18 cellular contexts compared by ENCODE assay signal in the genomic region with DNA sequence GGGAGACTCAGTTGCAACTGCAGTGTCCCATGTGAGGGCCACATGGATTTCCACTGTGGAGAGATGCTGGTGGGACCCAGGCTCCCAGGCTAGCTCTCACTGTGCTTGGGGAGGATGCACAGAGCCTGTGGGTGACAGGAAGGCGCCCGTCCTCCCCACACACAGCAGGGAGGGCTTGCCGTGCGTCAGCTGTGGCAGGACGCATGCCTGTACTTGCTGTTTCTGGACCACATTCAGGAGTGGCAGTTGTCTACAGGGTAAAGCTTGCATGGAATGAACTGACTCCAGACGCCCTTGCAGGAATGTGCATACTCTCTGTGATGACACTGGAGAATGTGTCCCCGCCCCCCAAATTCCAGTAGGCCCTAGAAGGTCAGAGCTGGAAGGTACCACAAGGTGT.
A peak's percentile ranks its signal among the peaks of the same experiment; 100 is the strongest.
DNase-seq lines count a peak whose midpoint lies in the region; ATAC-seq and TF ChIP-seq lines count a peak whose summit lies in the region.
"Had no signal": no experiment of that assay in that cellular context is flagged by ENCODE, and none has a peak within 500 bp of the region (broad histone marks: within the 10 kb centered on the region; RNA-seq: fewer than 3 reads in every experiment).

No MANE protein-coding gene starts in this region.

- intact Hi-C loops in activated T-helper 2 cell treated with anti-CD3 and anti-CD28 coated beads, Interferon-gamma antibody, Interleukin-2, Interleukin-4, amounts not matched to agents 10 μg/mL and 5 μg/mL and 100 μg/mL, durations not matched to agents 14 hours and 24 hours and 36 hours (cut with micrococcal nuclease), result no loop called here

- DNase-seq in GM04503 (ENCODE audit: low read depth) (peak; percentile 11), RWPE1 (ENCODE audit: low spot score) (peak; percentile 96), foreskin keratinocyte (peak; percentile 98 to 99), progenitor cell of endocrine pancreas (ENCODE audit: low spot score, unreplicated experiment) (no peak), G401 (ENCODE audit: low spot score) (no peak)
- DNase-seq in activated T-helper 2 cell treated with anti-CD3 and anti-CD28 coated beads, Interferon-gamma antibody, Interleukin-2, Interleukin-4, amounts not matched to agents 10 μg/mL and 5 μg/mL and 100 μg/mL, durations not matched to agents 14 hours and 24 hours and 36 hours (ENCODE audit: low spot score), result no peak
- DNase-seq: activated CD4-positive, alpha-beta T cell treated with anti-CD3 and anti-CD28 coated beads for 1 hour; C1 segment of cervical spinal cord; Karpas-422; kidney glomerular epithelial cell; mucosa of descending colon; SIG-M5 had no signal

- CTCF ChIA-PET in RWPE1 (lab: Yijun Ruan, JAX), result interaction anchor here (0.7 to 1.8 kb wide), 4 partner anchors 12 to 283 kb away, joined by 3 to 6 read pairs (median 5); no protein-coding TSS in a partner anchor

- no peaks in the 10 kb centered on the region for H3K36me3 Mint-ChIP-seq in progenitor cell of endocrine pancreas (ENCODE audit: insufficient read depth)
- H3K36me3 Mint-ChIP-seq in activated T-helper 2 cell treated with anti-CD3 and anti-CD28 coated beads, Interferon-gamma antibody, Interleukin-2, Interleukin-4, amounts not matched to agents 10 μg/mL and 5 μg/mL and 100 μg/mL, durations not matched to agents 14 hours and 24 hours and 36 hours (ENCODE audit: low read depth), result no peaks in the 10 kb centered on the region
- H3K36me3 Mint-ChIP-seq: stimulated activated memory B cell treated with anti-CD40 and anti-IgM and Interleukin-4, amounts not matched to agents 10 μg/mL and 1 μg/mL and 100 μg/mL, for 72 hours had no signal

- H3K4me3 Mint-ChIP-seq in progenitor cell of endocrine pancreas (ENCODE audit: low read depth), result no peak overlapping the region
- no peak overlapping the region for H3K4me3 Mint-ChIP-seq in activated T-helper 2 cell treated with anti-CD3 and anti-CD28 coated beads, Interferon-gamma antibody, Interleukin-2, Interleukin-4, amounts not matched to agents 10 μg/mL and 5 μg/mL and 100 μg/mL, durations not matched to agents 14 hours and 24 hours and 36 hours (ENCODE audit: low read depth)
- H3K4me3 Mint-ChIP-seq: stimulated activated memory B cell treated with anti-CD40 and anti-IgM and Interleukin-4, amounts not matched to agents 10 μg/mL and 1 μg/mL and 100 μg/mL, for 72 hours; T-helper 2 cell treated with Interferon-gamma antibody and Interleukin-4, amounts not matched to agents 5 μg/mL and 100 μg/mL, for 36 hours had no signal

- no peaks in the 10 kb centered on the region for H3K27me3 ChIP-seq in foreskin keratinocyte
- H3K27me3 ChIP-seq: ascending aorta, tibial nerve had no signal

- H3K4me1 ChIP-seq in foreskin keratinocyte, result peaks cover 23% of the 10 kb centered on the region
- H3K4me1 ChIP-seq: ascending aorta, tibial nerve had no signal

- H3K9me3 Mint-ChIP-seq in progenitor cell of endocrine pancreas (ENCODE audit: low read depth), result no peaks in the 10 kb centered on the region
- H3K9me3 Mint-ChIP-seq in activated T-helper 2 cell treated with anti-CD3 and anti-CD28 coated beads, Interferon-gamma antibody, Interleukin-2, Interleukin-4, amounts not matched to agents 10 μg/mL and 5 μg/mL and 100 μg/mL, durations not matched to agents 14 hours and 24 hours and 36 hours, result no peaks in the 10 kb centered on the region
- H3K9me3 Mint-ChIP-seq: stimulated activated memory B cell treated with anti-CD40 and anti-IgM and Interleukin-4, amounts not matched to agents 10 μg/mL and 1 μg/mL and 100 μg/mL, for 72 hours; T-helper 2 cell treated with Interferon-gamma antibody and Interleukin-4, amounts not matched to agents 5 μg/mL and 100 μg/mL, for 36 hours had no signal

- H3K27ac ChIP-seq in RWPE1, result peak overlapping the region; percentile 87
- peak overlapping the region; percentile 48 for H3K27ac ChIP-seq in foreskin keratinocyte
- H3K27ac ChIP-seq: ascending aorta had no signal

- H3K27me3 Mint-ChIP-seq in progenitor cell of endocrine pancreas, result peaks cover 7% of the 10 kb centered on the region
- H3K27me3 Mint-ChIP-seq in activated T-helper 2 cell treated with anti-CD3 and anti-CD28 coated beads, Interferon-gamma antibody, Interleukin-2, Interleukin-4, amounts not matched to agents 10 μg/mL and 5 μg/mL and 100 μg/mL, durations not matched to agents 14 hours and 24 hours and 36 hours (ENCODE audit: low read depth), result no peaks in the 10 kb centered on the region

- in situ Hi-C loops in G401 (cut with HindIII; ENCODE audit: low sequenced_read_pairs), result no loop called here

- H3K4me1 Mint-ChIP-seq in progenitor cell of endocrine pancreas (ENCODE audit: low read depth), result peaks cover 2% of the 10 kb centered on the region
- H3K4me1 Mint-ChIP-seq in activated T-helper 2 cell treated with anti-CD3 and anti-CD28 coated beads, Interferon-gamma antibody, Interleukin-2, Interleukin-4, amounts not matched to agents 10 μg/mL and 5 μg/mL and 100 μg/mL, durations not matched to agents 14 hours and 24 hours and 36 hours (ENCODE audit: low read depth), result peaks cover 4% of the 10 kb centered on the region
- H3K4me1 Mint-ChIP-seq: stimulated activated memory B cell treated with anti-CD40 and anti-IgM and Interleukin-4, amounts not matched to agents 10 μg/mL and 1 μg/mL and 100 μg/mL, for 72 hours had no signal

- ATAC-seq in foreskin keratinocyte (peak; percentile 88), SK-N-SH treated with all-trans-retinoic acid at 6 μM for 48 hours (no peak), HG03139 (IDR thresholded peaks at IDR 0.05; ENCODE audit: unreplicated experiment) (no peak)
- ATAC-seq: mucosa of descending colon; stimulated activated memory B cell treated with anti-CD40 and anti-IgM and Interleukin-4, amounts not matched to agents 10 μg/mL and 1 μg/mL and 100 μg/mL, for 72 hours had no signal

- POLR2A ChIA-PET in RWPE1 (lab: Yijun Ruan, JAX; ENCODE audit: low non-redundant PET), result no interaction called here

- no peak for TF ChIP-seq CTCF in RWPE1 (conservative IDR thresholded peaks at IDR 0.05; ENCODE audit: low read depth)
- no peak for TF ChIP-seq CTCF in foreskin keratinocyte (conservative IDR thresholded peaks at IDR 0.05)
- TF ChIP-seq CTCF in progenitor cell of endocrine pancreas (IDR thresholded peaks at IDR 0.05; ENCODE audit: unreplicated experiment), result no peak

- H3K27ac Mint-ChIP-seq in progenitor cell of endocrine pancreas, result peak overlapping the region; percentile 54
- H3K27ac Mint-ChIP-seq in activated T-helper 2 cell treated with anti-CD3 and anti-CD28 coated beads, Interferon-gamma antibody, Interleukin-2, Interleukin-4, amounts not matched to agents 10 μg/mL and 5 μg/mL and 100 μg/mL, durations not matched to agents 14 hours and 24 hours and 36 hours, result no peak overlapping the region
- H3K27ac Mint-ChIP-seq: stimulated activated memory B cell treated with anti-CD40 and anti-IgM and Interleukin-4, amounts not matched to agents 10 μg/mL and 1 μg/mL and 100 μg/mL, for 72 hours; T-helper 2 cell treated with Interferon-gamma antibody and Interleukin-4, amounts not matched to agents 5 μg/mL and 100 μg/mL, for 36 hours had no signal

TF ChIP-seq in SK-N-SH treated with all-trans-retinoic acid at 6 μM for 48 hours, 23 proteins besides CTCF, POLR2A, EP300 and RAD21:
- TF ChIP-seq ARNTL (CRISPR knock-in tag; IDR thresholded peaks at IDR 0.05; ENCODE audit: borderline replicate concordance, low read depth), result no peak
- TF ChIP-seq ZNF8 (CRISPR knock-in tag; IDR thresholded peaks at IDR 0.05), result no peak
- no peak for TF ChIP-seq BACH2 (CRISPR knock-in tag; IDR thresholded peaks at IDR 0.05; ENCODE audit: borderline replicate concordance)
- no peak for TF ChIP-seq RARB (CRISPR knock-in tag; IDR thresholded peaks at IDR 0.05)
- no peak for TF ChIP-seq TCF4 (CRISPR knock-in tag; IDR thresholded peaks at IDR 0.05; ENCODE audit: borderline replicate concordance)
- no peak for TF ChIP-seq TOX (CRISPR knock-in tag; IDR thresholded peaks at IDR 0.05; ENCODE audit: borderline replicate concordance)
- TF ChIP-seq ZC3H10 (CRISPR knock-in tag; IDR thresholded peaks at IDR 0.05), result no peak
- no peak for TF ChIP-seq SNAI2 (CRISPR knock-in tag; IDR thresholded peaks at IDR 0.05)
- TF ChIP-seq ZNF70 (CRISPR knock-in tag; IDR thresholded peaks at IDR 0.05), result no peak
- TF ChIP-seq, protein P1, sequence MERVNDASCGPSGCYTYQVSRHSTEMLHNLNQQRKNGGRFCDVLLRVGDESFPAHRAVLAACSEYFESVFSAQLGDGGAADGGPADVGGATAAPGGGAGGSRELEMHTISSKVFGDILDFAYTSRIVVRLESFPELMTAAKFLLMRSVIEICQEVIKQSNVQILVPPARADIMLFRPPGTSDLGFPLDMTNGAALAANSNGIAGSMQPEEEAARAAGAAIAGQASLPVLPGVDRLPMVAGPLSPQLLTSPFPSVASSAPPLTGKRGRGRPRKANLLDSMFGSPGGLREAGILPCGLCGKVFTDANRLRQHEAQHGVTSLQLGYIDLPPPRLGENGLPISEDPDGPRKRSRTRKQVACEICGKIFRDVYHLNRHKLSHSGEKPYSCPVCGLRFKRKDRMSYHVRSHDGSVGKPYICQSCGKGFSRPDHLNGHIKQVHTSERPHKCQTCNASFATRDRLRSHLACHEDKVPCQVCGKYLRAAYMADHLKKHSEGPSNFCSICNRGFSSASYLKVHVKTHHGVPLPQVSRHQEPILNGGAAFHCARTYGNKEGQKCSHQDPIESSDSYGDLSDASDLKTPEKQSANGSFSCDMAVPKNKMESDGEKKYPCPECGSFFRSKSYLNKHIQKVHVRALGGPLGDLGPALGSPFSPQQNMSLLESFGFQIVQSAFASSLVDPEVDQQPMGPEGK (CRISPR knock-in tag; IDR thresholded peaks at IDR 0.05; ENCODE audit: borderline replicate concordance), result no peak
- TF ChIP-seq ZFP30 (CRISPR knock-in tag; IDR thresholded peaks at IDR 0.05), result no peak
TF ChIP-seq in SK-N-SH treated with all-trans-retinoic acid at 6 μM for 48 hours: peak in this region for 0.

Comparison
In these comparisons a context has a peak if more than half of its experiments do, and no peak if none do; other contexts are left out.
1. DNase-seq: peak in GM04503 (single experiment), RWPE1 (single experiment) and foreskin keratinocyte (2 of 2); none in progenitor cell of endocrine pancreas (single experiment), G401 (single experiment) and activated T-helper 2 cell treated with anti-CD3 and anti-CD28 coated beads, Interferon-gamma antibody, Interleukin-2, Interleukin-4, amounts not matched to agents 10 μg/mL and 5 μg/mL and 100 μg/mL, durations not matched to agents 14 hours and 24 hours and 36 hours (single experiment).